ENCODE assay signal across 9 cellular contexts in the genomic region with DNA sequence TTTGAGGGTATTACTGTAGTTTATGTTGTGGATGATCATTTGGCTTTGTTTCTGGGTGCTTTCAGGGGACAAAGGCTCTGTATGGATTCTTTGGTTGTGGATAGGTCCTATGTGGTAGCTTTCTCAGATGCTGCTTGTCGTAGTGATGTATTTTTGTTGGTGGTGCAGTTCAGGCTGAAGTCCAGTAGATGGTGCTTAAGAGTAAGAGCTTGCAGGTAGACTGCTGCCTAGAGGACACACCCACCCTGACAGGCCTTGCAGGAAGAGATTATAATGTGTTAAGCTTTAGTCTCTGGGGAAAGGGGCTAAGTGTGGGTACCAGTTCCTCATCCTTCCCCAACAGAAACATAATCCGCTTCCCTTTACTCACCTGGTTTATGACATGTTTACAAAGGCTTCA.
A peak's percentile ranks its signal among the peaks of the same experiment; 100 is the strongest.
DNase-seq lines count a peak whose midpoint lies in the region; ATAC-seq and TF ChIP-seq lines count a peak whose summit lies in the region.
"Had no signal": no experiment of that assay in that cellular context is flagged by ENCODE, and none has a peak within 500 bp of the region (broad histone marks: within the 10 kb centered on the region; RNA-seq: fewer than 3 reads in every experiment).

No MANE protein-coding gene starts in this region.

- H3K9me3 ChIP-seq in smooth muscle cell (replicated peaks; ENCODE audit: low read depth) (no peaks in the 10 kb centered on the region), tibial nerve (peaks cover 0 to 12% (median 2%) of the 10 kb centered on the region in 4 donors)

- H3K4me2 ChIP-seq in smooth muscle cell: no peak overlapping the region

- H3K79me2 ChIP-seq in smooth muscle cell (ENCODE audit: low read depth): no peaks in the 10 kb centered on the region

- no peaks in the 10 kb centered on the region for H3F3A ChIP-seq in smooth muscle cell (ENCODE audit: low read depth)

- no peaks in the 10 kb centered on the region for H4K20me1 ChIP-seq in smooth muscle cell (ENCODE audit: low read depth)

- no peaks in the 10 kb centered on the region for H3K4me1 ChIP-seq in smooth muscle cell (ENCODE audit: low read depth)
- H3K4me1 ChIP-seq in tibial nerve: peaks cover 0 to 7% (median 0%) of the 10 kb centered on the region in 4 donors

- TF ChIP-seq EP300 in tibial nerve (IDR thresholded peaks at IDR 0.05): no peak

- H3K36me3 ChIP-seq in smooth muscle cell (ENCODE audit: low read depth): no peaks in the 10 kb centered on the region
- no peaks in the 10 kb centered on the region for H3K36me3 ChIP-seq in tibial nerve

- ATAC-seq in HG03175 (IDR thresholded peaks at IDR 0.05; ENCODE audit: unreplicated experiment) (peak; percentile 96), Right ventricle myocardium superior (ENCODE audit: poor library complexity) (no peak)

- whole genome bisulfite sequencing in smooth muscle cell (ENCODE audit: low lambda C conversion rate): 29% methylated on average over 2 of the region's 2 CpGs
- 81 to 91% methylated on average over 2 of the region's 2 CpGs for WGBS in tibial nerve, 2 donors

- H3K4me3 ChIP-seq in smooth muscle cell: no peak overlapping the region
- no peak overlapping the region for H3K4me3 ChIP-seq in tibial nerve
- H3K4me3 ChIP-seq: lung had no signal

- no peak overlapping the region for H2AFZ ChIP-seq in smooth muscle cell (ENCODE audit: low read depth)

- no peak overlapping the region for H3K9ac ChIP-seq in smooth muscle cell (ENCODE audit: low read depth)

- no peak overlapping the region for H3K27ac ChIP-seq in smooth muscle cell (ENCODE audit: low read depth)
- H3K27ac ChIP-seq in tibial nerve: no peak overlapping the region

- H3K27me3 ChIP-seq in smooth muscle cell (ENCODE audit: low read depth) (no peaks in the 10 kb centered on the region), tibial nerve (no peaks in the 10 kb centered on the region)

- TF ChIP-seq CTCF in smooth muscle cell (IDR thresholded peaks at IDR 0.05; ENCODE audit: borderline replicate concordance, insufficient read depth, poor library complexity, severe bottlenecking) (peak; percentile 32), tibial nerve (IDR thresholded peaks at IDR 0.05) (peak in 1 of 5 experiments; percentile 13)

- intact Hi-C loops in Right ventricle myocardium superior (cut with DNase I): no loop called here

- no peak for TF ChIP-seq POLR2A in tibial nerve (IDR thresholded peaks at IDR 0.05)

- DNase-seq in DMS153 treated with DMSO at 0.1 percent for 48 hours (lab: John Stamatoyannopoulos, UW; ENCODE audit: unreplicated experiment): peak; percentile 60
- DNase-seq in GM19238 (ENCODE audit: insufficient read length, low spot score): peak; percentile 5
- DNase-seq in NCI-H526 (lab: John Stamatoyannopoulos, UW): peak; percentile 28 to 58
- peak; percentile 33 for DNase-seq in cerebellar cortex (ENCODE audit: low spot score)
- no peak for DNase-seq in smooth muscle cell (lab: John Stamatoyannopoulos, UW; ENCODE audit: unreplicated experiment)
- no peak for DNase-seq in tibial nerve (ENCODE audit: low spot score in 2 of 2)
- no peak for DNase-seq in Right ventricle myocardium superior

Comparison
In these comparisons a context has a peak if more than half of its experiments do, and no peak if none do; other contexts are left out.
1. DNase-seq: peak in DMS153 treated with DMSO at 0.1 percent for 48 hours (single experiment), GM19238 (single experiment), NCI-H526 (2 of 2) and cerebellar cortex (single experiment); none in smooth muscle cell (single experiment), tibial nerve (0 of 2) and Right ventricle myocardium superior (single experiment).